Comparison of ENCODE assay signal across 8 cellular contexts in the genomic region with DNA sequence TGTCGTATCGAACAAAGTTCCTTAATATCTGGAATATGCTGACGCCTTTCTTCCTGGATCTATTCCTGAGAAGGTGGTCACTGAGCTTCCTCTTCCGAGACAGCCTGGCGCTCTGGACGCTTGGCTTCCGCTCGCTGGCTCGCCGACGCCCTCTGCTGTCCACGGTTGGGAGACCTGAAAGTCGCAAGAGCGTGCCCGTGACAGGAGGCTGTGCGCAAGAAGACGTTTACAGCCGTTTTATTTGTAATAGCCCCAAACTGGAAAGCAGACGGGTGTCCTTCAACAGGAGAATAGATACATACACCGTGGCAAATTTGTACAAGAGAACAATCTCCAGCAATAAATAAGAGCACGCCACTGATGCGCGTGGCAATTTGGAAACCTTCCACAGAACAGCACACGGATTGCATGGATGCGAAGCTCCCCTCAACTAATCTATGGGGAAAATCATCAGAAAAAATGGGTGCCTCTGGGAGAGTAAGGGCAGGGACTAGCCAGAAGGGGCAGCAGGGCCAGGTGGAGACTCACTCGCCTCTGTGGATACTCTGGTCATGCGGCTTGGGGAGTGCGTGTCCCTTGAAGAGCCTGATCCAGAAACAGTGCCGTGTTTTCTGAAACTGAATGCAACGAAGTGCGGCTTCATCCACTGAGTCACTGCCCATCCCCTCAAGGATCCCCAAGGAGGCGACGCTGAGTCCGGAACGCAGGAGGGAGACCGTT. TPM values are rescaled to one million over a fixed set of nuclear protein-coding genes. Genes with fewer than 3 reads are reported as not detected.
DNase-seq lines count a peak whose midpoint lies in the region; ATAC-seq and TF ChIP-seq lines count a peak whose summit lies in the region.

No MANE protein-coding gene starts in this region.

- peak overlapping the region; percentile 48 for H3K4me3 ChIP-seq in AG04450 (ENCODE audit: low read depth, low read length)
- no peak overlapping the region for H3K4me3 ChIP-seq in SJCRH30
- H3K4me3 ChIP-seq in foreskin fibroblast (ENCODE audit: low read depth in 1 of 2, low read length in 2 of 2), result peak overlapping the region; percentile 42 to 48
- no peak overlapping the region for H3K4me3 ChIP-seq in neutrophil (ENCODE audit: low read depth in 1 of 2, low read length in 1 of 2)

- H3K27ac ChIP-seq in AG04450 (ENCODE audit: low read depth, low read length) (no peak overlapping the region), SJCRH30 (no peak overlapping the region), neutrophil (no peak overlapping the region)

- H3K27ac Mint-ChIP-seq in stimulated activated naive CD8-positive, alpha-beta T cell treated with anti-CD3 and anti-CD28 coated beads, Interleukin-15, amount 100 ng/mL, for 72 hours, result no peak overlapping the region

- peak overlapping the region; percentile 45 to 58 for H3K4me3 Mint-ChIP-seq in stimulated activated naive CD8-positive, alpha-beta T cell treated with anti-CD3 and anti-CD28 coated beads, Interleukin-15, amount 100 ng/mL, for 72 hours

- H3K4me1 Mint-ChIP-seq in stimulated activated naive CD8-positive, alpha-beta T cell treated with anti-CD3 and anti-CD28 coated beads, Interleukin-15, amount 100 ng/mL, for 72 hours, result peaks cover 8% of the 10 kb centered on the region

- ATAC-seq in GM18861 (IDR thresholded peaks at IDR 0.05; ENCODE audit: unreplicated experiment), result peak; percentile 49
- ATAC-seq in stimulated activated naive CD8-positive, alpha-beta T cell treated with anti-CD3 and anti-CD28 coated beads, Interleukin-15, amount 100 ng/mL, for 72 hours, result peak; percentile 78

- H3K36me3 ChIP-seq in SJCRH30 (no peaks in the 10 kb centered on the region), neutrophil (no peaks in the 10 kb centered on the region)

- POLR2A ChIA-PET in AG04450 (lab: Yijun Ruan, JAX), result interaction anchor here (0.6 to 1.0 kb wide), 5 partner anchors 25 to 150 kb away, joined by 3 to 6 read pairs (median 3); no protein-coding TSS in a partner anchor

- peak; percentile 97 for TF ChIP-seq CTCF in AG04450 (IDR thresholded peaks at IDR 0.05; ENCODE audit: low read depth, low read length)
- TF ChIP-seq CTCF in foreskin fibroblast (IDR thresholded peaks at IDR 0.05; ENCODE audit: low read depth, low read length), result peak; percentile 90
- peak; percentile 44 for TF ChIP-seq CTCF in neutrophil (IDR thresholded peaks at IDR 0.05)

- no peaks in the 10 kb centered on the region; the same call in 1 of the 2 replicates for H3K9me3 ChIP-seq in AG04450 (ENCODE audit: control insufficient read depth, insufficient read depth, low read length)
- H3K9me3 ChIP-seq in SJCRH30 (replicated peaks), result no peaks in the 10 kb centered on the region
- H3K9me3 ChIP-seq in neutrophil, result no peaks in the 10 kb centered on the region

- H3K9me3 Mint-ChIP-seq in stimulated activated naive CD8-positive, alpha-beta T cell treated with anti-CD3 and anti-CD28 coated beads, Interleukin-15, amount 100 ng/mL, for 72 hours, result no peaks in the 10 kb centered on the region

- peaks cover 12% of the 10 kb centered on the region for H3K27me3 ChIP-seq in AG04450 (ENCODE audit: control insufficient read depth, insufficient read depth, low read length)
- H3K27me3 ChIP-seq in SJCRH30, result no peaks in the 10 kb centered on the region
- peaks cover 45% of the 10 kb centered on the region for H3K27me3 ChIP-seq in neutrophil

- H3K4me1 ChIP-seq in SJCRH30 (no peaks in the 10 kb centered on the region), neutrophil (ENCODE audit: control insufficient read depth in 1 of 2, insufficient read depth in 1 of 2, low read depth in 1 of 2, low read length in 1 of 2) (no peaks in the 10 kb centered on the region)

- DNase-seq in AG04450 (ENCODE audit: low read depth, low spot score) (peak; percentile 47), HS-5 (ENCODE audit: low read depth) (peak; percentile 15), SJCRH30 (peak; percentile 21 to 50), activated gamma-delta T cell treated with Interleukin-2 at 50 U/mL for 16 hours (peak; percentile 73), foreskin fibroblast (peak; percentile 68 to 91)
- DNase-seq in stimulated activated naive CD8-positive, alpha-beta T cell treated with anti-CD3 and anti-CD28 coated beads, Interleukin-15, amount 100 ng/mL, for 72 hours, result peak; percentile 71 to 74

- CTCF ChIA-PET in AG04450 (lab: Charles Lee), result interaction anchor here (0.5 to 4.2 kb wide), 45 partner anchors 8 to 1944 kb away, joined by 3 to 120 read pairs (median 7); a partner anchor contains a TSS

- peaks cover 54% of the 10 kb centered on the region for H3K27me3 Mint-ChIP-seq in stimulated activated naive CD8-positive, alpha-beta T cell treated with anti-CD3 and anti-CD28 coated beads, Interleukin-15, amount 100 ng/mL, for 72 hours

RNA-seq across cellular contexts. Expression of a gene that starts 41.5 kb away (rescaled TPM):
- polyA plus RNA-seq in AG04450 (2011; rRNA removed), result 68.6 and 73.5 TPM in 2 replicates
- 31.2 and 36.1 TPM in 2 replicates for polyA minus RNA-seq in AG04450 (2011; rRNA and poly(A)+ RNA removed)
- 45.6 and 46.9 TPM in 2 replicates for total RNA-seq in SJCRH30 (2014; rRNA removed; shearing (Covaris generic))

RNA-seq across cellular contexts. Expression of a gene that starts 42.5 kb away (rescaled TPM):
- 0.19 TPM in 2 replicates for polyA plus RNA-seq in AG04450 (2011; rRNA removed)
- 0.05 and 0.09 TPM in 2 replicates for polyA minus RNA-seq in AG04450 (2011; rRNA and poly(A)+ RNA removed)
- total RNA-seq in SJCRH30 (2014; rRNA removed; shearing (Covaris generic)), result not detected in 2 replicates

Comparison
In these comparisons a context has a peak if more than half of its experiments do, and no peak if none do; other contexts are left out.
1. DNase-seq: peak in every context shown above with its lines; median percentile 80 in foreskin fibroblast; 73 in activated gamma-delta T cell treated with Interleukin-2 at 50 U/mL for 16 hours; 72 in stimulated activated naive CD8-positive, alpha-beta T cell treated with anti-CD3 and anti-CD28 coated beads, Interleukin-15, amount 100 ng/mL, for 72 hours; 47 in AG04450; 36 in SJCRH30; 15 in HS-5.
2. H3K4me3 ChIP-seq: peak in AG04450 (single experiment) and foreskin fibroblast (2 of 2); none in SJCRH30 (single experiment) and neutrophil (0 of 2).
3. CTCF ChIP-seq: peak in every context shown above with its lines; median percentile 97 in AG04450; 90 in foreskin fibroblast; 44 in neutrophil.